17 cellular contexts compared by ENCODE assay signal in the genomic region with DNA sequence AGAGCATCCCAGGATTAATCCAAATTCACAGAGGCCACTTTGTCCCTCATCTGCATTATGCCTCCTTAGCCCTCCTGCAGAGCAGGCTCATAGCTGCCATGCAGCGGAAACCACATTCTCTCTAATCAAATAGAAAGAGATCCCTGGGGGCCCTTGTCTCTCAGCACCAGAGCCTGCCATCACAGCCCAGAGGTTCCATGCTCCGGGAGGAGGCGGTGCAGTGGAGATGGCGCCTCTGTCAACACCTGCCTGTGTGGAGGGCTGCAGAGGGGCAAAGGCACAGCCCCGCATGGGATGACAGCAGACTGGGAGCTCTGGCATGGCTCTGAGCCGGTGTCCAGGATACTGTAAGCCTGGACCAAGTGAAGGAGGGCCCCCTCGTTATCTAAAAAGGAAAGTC.
A peak's percentile ranks its signal among the peaks of the same experiment; 100 is the strongest.
DNase-seq lines count a peak whose midpoint lies in the region; FAIRE-seq and TF ChIP-seq lines count a peak whose summit lies in the region.
"Had no signal": no experiment of that assay in that cellular context is flagged by ENCODE, and none has a peak within 500 bp of the region (broad histone marks: within the 10 kb centered on the region; RNA-seq: fewer than 3 reads in every experiment).

No MANE protein-coding gene starts in this region.

- H3K9me3 ChIP-seq in SK-N-MC (ENCODE audit: low read depth, low read length): no peaks in the 10 kb centered on the region
- no peaks in the 10 kb centered on the region for H3K9me3 ChIP-seq in neural progenitor cell (ENCODE audit: low read depth)
- no peaks in the 10 kb centered on the region for H3K9me3 ChIP-seq in uterus
- H3K9me3 ChIP-seq: breast epithelium had no signal

- peaks cover 2% of the 10 kb centered on the region for H3K9me3 Mint-ChIP-seq in neural progenitor cell
- H3K9me3 Mint-ChIP-seq: activated naive CD4-positive, alpha-beta T cell treated with anti-CD3 and anti-CD28 coated beads, Interleukin-2, amount 50 U/mL, for 72 hours; CD4-positive, alpha-beta T cell; naive thymus-derived CD8-positive, alpha-beta T cell had no signal

- no peak for FAIRE-seq in frontal cortex (lab: Jason Lieb, UNC)

- H3K79me2 ChIP-seq in neural progenitor cell (ENCODE audit: low read depth): no peaks in the 10 kb centered on the region

- H2AFZ ChIP-seq in neural progenitor cell (replicated peaks): no peak overlapping the region

- no peaks in the 10 kb centered on the region for H4K20me1 ChIP-seq in neural progenitor cell (ENCODE audit: low read depth)

- intact Hi-C loops in uterus (cut with DNase I; ENCODE audit: low total_unique reads): no loop called here

- no peak for TF ChIP-seq POLR2A in uterus (IDR thresholded peaks at IDR 0.05)

- peaks cover 14% of the 10 kb centered on the region for H3F3A ChIP-seq in neural progenitor cell (ENCODE audit: low read depth)

- peaks cover 22% of the 10 kb centered on the region for H3K4me1 ChIP-seq in neural progenitor cell
- H3K4me1 ChIP-seq in uterus: no peaks in the 10 kb centered on the region
- H3K4me1 ChIP-seq: breast epithelium had no signal

- peak overlapping the region; percentile 41 for H3K4me2 ChIP-seq in neural progenitor cell

- peak; percentile 12 for DNase-seq in NCI-H1694 (lab: John Stamatoyannopoulos, UW)
- no peak for DNase-seq in NCI-H1694 treated with DMSO at 0.1 percent for 48 hours (lab: John Stamatoyannopoulos, UW)
- DNase-seq in NCI-H128 (lab: John Stamatoyannopoulos, UW; ENCODE audit: unreplicated experiment): peak; percentile 28
- peak; percentile 77 for DNase-seq in SK-N-MC (ENCODE audit: low read depth, low spot score)
- DNase-seq in neural progenitor cell (ENCODE audit: low spot score): peak; percentile 61
- DNase-seq in frontal cortex (ENCODE audit: low spot score in 2 of 2): no peak
- no peak for DNase-seq in uterus
- DNase-seq in amygdala (lab: John Stamatoyannopoulos, UW): no peak
- DNase-seq: CD4-positive, alpha-beta T cell; effector CD4-positive, alpha-beta T cell; left ventricle myocardium superior; MM.1S; naive thymus-derived CD8-positive, alpha-beta T cell; RPMI8226; T-helper 2 cell had no signal

- no peaks in the 10 kb centered on the region for H3K27me3 ChIP-seq in neural progenitor cell
- no peaks in the 10 kb centered on the region for H3K27me3 ChIP-seq in uterus
- H3K27me3 ChIP-seq: breast epithelium had no signal

- no peaks in the 10 kb centered on the region for H3K36me3 Mint-ChIP-seq in neural progenitor cell
- H3K36me3 Mint-ChIP-seq: activated naive CD4-positive, alpha-beta T cell treated with anti-CD3 and anti-CD28 coated beads, Interleukin-2, amount 50 U/mL, for 72 hours; naive thymus-derived CD8-positive, alpha-beta T cell had no signal

- H3K36me3 ChIP-seq in SK-N-MC (ENCODE audit: insufficient read depth, low read length) (no peaks in the 10 kb centered on the region), neural progenitor cell (no peaks in the 10 kb centered on the region), uterus (no peaks in the 10 kb centered on the region)
- H3K36me3 ChIP-seq: breast epithelium had no signal

- H3K4me3 Mint-ChIP-seq in neural progenitor cell: no peak overlapping the region
- H3K4me3 Mint-ChIP-seq: CD4-positive, alpha-beta T cell; naive thymus-derived CD8-positive, alpha-beta T cell had no signal

- H3K9ac ChIP-seq in SK-N-MC (ENCODE audit: insufficient read length) (no peak overlapping the region), neural progenitor cell (no peak overlapping the region)

- H3K4me3 ChIP-seq in SK-N-MC (no peak overlapping the region), neural progenitor cell (no peak overlapping the region), uterus (no peak overlapping the region)
- H3K4me3 ChIP-seq: breast epithelium had no signal

- TF ChIP-seq CTCF in neural progenitor cell (IDR thresholded peaks at IDR 0.05) (no peak), uterus (IDR thresholded peaks at IDR 0.05) (no peak)

- H3K27ac ChIP-seq in SK-N-MC (no peak overlapping the region), neural progenitor cell (no peak overlapping the region), uterus (no peak overlapping the region)
- H3K27ac ChIP-seq: breast epithelium had no signal

- H3K4me1 Mint-ChIP-seq in neural progenitor cell: peaks cover 32% of the 10 kb centered on the region
- H3K4me1 Mint-ChIP-seq: naive thymus-derived CD8-positive, alpha-beta T cell had no signal

- peaks cover 6% of the 10 kb centered on the region for H3K27me3 Mint-ChIP-seq in neural progenitor cell (ENCODE audit: insufficient read depth, low read depth)

- H3K27ac Mint-ChIP-seq in neural progenitor cell: peak overlapping the region; percentile 61
- H3K27ac Mint-ChIP-seq: activated naive CD4-positive, alpha-beta T cell treated with anti-CD3 and anti-CD28 coated beads, Interleukin-2, amount 50 U/mL, for 72 hours; CD4-positive, alpha-beta T cell; naive thymus-derived CD8-positive, alpha-beta T cell had no signal

Comparison
In these comparisons a context has a peak if more than half of its experiments do, and no peak if none do; other contexts are left out.
1. DNase-seq: peak in NCI-H1694 (single experiment), NCI-H128 (single experiment), SK-N-MC (single experiment) and neural progenitor cell (single experiment); none in NCI-H1694 treated with DMSO at 0.1 percent for 48 hours (single experiment), frontal cortex (0 of 2), uterus (0 of 2) and amygdala (0 of 56).